20 cellular contexts compared by ENCODE assay signal in the genomic region with DNA sequence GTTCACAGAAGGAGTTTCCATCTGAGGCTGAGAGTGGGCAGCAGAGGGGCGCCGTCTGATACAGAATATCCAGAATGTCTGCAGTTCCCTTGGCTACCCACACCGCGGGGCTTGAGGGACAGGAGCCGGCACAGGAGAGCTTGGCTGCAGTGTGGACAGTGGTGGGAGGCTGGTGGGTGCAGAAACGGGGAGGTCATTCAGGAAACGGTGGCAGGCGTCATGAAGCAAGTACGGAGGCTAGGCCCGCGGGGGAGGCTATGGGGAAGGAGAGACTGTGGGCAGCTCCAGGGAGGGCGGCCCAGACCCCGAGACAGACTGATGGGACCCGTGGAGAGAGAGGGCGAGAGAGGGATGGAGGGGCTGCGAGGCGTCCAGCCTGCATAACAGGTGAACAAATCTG.
"Had no signal": no experiment of that assay in that cellular context is flagged by ENCODE, and none has a peak within 500 bp of the region (broad histone marks: within the 10 kb centered on the region; RNA-seq: fewer than 3 reads in every experiment).

No MANE protein-coding gene starts in this region.

- H3K4me3 ChIP-seq: esophagus muscularis mucosa, gastrocnemius medialis, thoracic aorta, upper lobe of left lung had no signal

- H3K36me3 ChIP-seq: esophagus muscularis mucosa, gastrocnemius medialis, thoracic aorta, upper lobe of left lung had no signal

- H3K27ac ChIP-seq: esophagus muscularis mucosa, gastrocnemius medialis, thoracic aorta, upper lobe of left lung had no signal

- DNase-seq: activated CD4-positive, alpha-beta memory T cell treated with anti-CD3 and anti-CD28 coated beads for 36 hours; activated CD4-positive, alpha-beta T cell treated with anti-CD3 and anti-CD28 coated beads for 48 hours; activated gamma-delta T cell treated with Interleukin-2 at 50 U/mL for 16 hours; activated T-cell treated with anti-CD3 and anti-CD28 coated beads, Interleukin-2, amount 50 U/mL, for 1 hour; caudate nucleus; effector memory CD4-positive, alpha-beta T cell; gastrocnemius medialis; nephron progenitor cell; retina; stimulated activated CD4-positive, alpha-beta T cell treated with anti-CD3 and anti-CD28 coated beads, Interleukin-4, amount 100 ng/mL, for 1 hour; stimulated activated naive CD4-positive, alpha-beta T cell; SW 1271; T-helper 17 cell; upper lobe of left lung had no signal

- H3K36me3 Mint-ChIP-seq: activated CD4-positive, alpha-beta memory T cell treated with anti-CD3 and anti-CD28 coated beads for 36 hours; activated naive CD4-positive, alpha-beta T cell treated with anti-CD3 and anti-CD28 coated beads, Interleukin-2, amount 50 U/mL, for 24 hours; brain; memory B cell had no signal

- H3K4me3 Mint-ChIP-seq: activated CD4-positive, alpha-beta memory T cell treated with anti-CD3 and anti-CD28 coated beads for 36 hours; activated naive CD4-positive, alpha-beta T cell treated with anti-CD3 and anti-CD28 coated beads, Interleukin-2, amount 50 U/mL, for 24 hours; brain; memory B cell; nephron progenitor cell; T-helper 17 cell had no signal

- H3K27ac Mint-ChIP-seq: activated CD4-positive, alpha-beta memory T cell treated with anti-CD3 and anti-CD28 coated beads for 36 hours; activated naive CD4-positive, alpha-beta T cell treated with anti-CD3 and anti-CD28 coated beads, Interleukin-2, amount 50 U/mL, for 24 hours; memory B cell; nephron progenitor cell; progenitor cell of endocrine pancreas; T-helper 17 cell had no signal

- ATAC-seq: gastrocnemius medialis, T-helper 17 cell had no signal

- H3K27me3 ChIP-seq: gastrocnemius medialis, upper lobe of left lung had no signal

- H3K4me1 ChIP-seq: esophagus muscularis mucosa, upper lobe of left lung had no signal

- H3K9me3 Mint-ChIP-seq: activated CD4-positive, alpha-beta memory T cell treated with anti-CD3 and anti-CD28 coated beads for 36 hours; activated naive CD4-positive, alpha-beta T cell treated with anti-CD3 and anti-CD28 coated beads, Interleukin-2, amount 50 U/mL, for 24 hours; nephron progenitor cell had no signal

- H3K9me3 ChIP-seq: esophagus muscularis mucosa, gastrocnemius medialis, thoracic aorta, upper lobe of left lung had no signal
